17 cellular contexts compared by ENCODE assay signal in the genomic region with DNA sequence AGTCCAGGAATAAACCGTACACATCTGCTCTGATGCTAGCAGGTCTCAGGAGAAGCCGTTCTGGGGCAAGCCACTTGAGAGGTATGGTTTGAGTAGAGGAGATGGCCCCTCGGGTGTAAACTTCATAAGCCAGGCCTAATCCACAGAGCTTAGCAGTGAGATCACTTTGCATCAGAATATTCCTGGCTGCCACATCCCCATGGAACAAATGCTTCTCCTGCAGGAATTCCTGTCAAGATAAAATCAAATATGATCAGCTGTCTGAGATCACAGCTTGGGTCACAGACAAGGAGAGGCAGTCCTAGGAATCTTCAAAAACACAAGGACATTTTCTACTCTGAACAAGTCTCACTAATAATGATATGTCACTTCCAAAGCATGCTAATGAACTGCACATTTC. TPM values are rescaled to one million over a fixed set of nuclear protein-coding genes. Genes with fewer than 3 reads are reported as not detected.
DNase-seq lines count a peak whose midpoint lies in the region; ATAC-seq, FAIRE-seq and TF ChIP-seq lines count a peak whose summit lies in the region.
"Had no signal": no experiment of that assay in that cellular context is flagged by ENCODE, and none has a peak within 500 bp of the region (broad histone marks: within the 10 kb centered on the region; RNA-seq: fewer than 3 reads in every experiment).

No MANE protein-coding gene starts in this region.

- FAIRE-seq in endothelial cell of umbilical vein (lab: Jason Lieb, UNC), result peak; percentile 21
- FAIRE-seq: GM12878, GM18507 had no signal

- H4K20me1 ChIP-seq in endothelial cell of umbilical vein (replicated peaks; ENCODE audit: control insufficient read depth, extremely low read depth, insufficient read depth, low read length), result no peaks in the 10 kb centered on the region
- H4K20me1 ChIP-seq: BLaER1 treated with 17β-estradiol and CSF1 and Interleukin-3, amounts not matched to agents 10 nM and 100 nM had no signal

- TF ChIP-seq POLR2A in endothelial cell of umbilical vein (IDR thresholded peaks at IDR 0.05; ENCODE audit: low read depth, low read length) (no peak), prostate gland (IDR thresholded peaks at IDR 0.05) (no peak)

- H3K9ac ChIP-seq in endothelial cell of umbilical vein (replicated peaks; ENCODE audit: extremely low read depth, insufficient read depth, low read length), result no peak overlapping the region
- H3K9ac ChIP-seq: BLaER1 treated with 17β-estradiol and CSF1 and Interleukin-3, amounts not matched to agents 10 nM and 100 nM had no signal

- no TSS peak for BruUV-seq in endothelial cell of umbilical vein (replicated peaks; lab: Mats Ljungman, UMichigan)

- H3K4me1 ChIP-seq in endothelial cell of umbilical vein (ENCODE audit: control insufficient read depth, extremely low read depth, insufficient read depth, low read length) (peaks cover 5% of the 10 kb centered on the region), prostate gland (replicated peaks) (no peaks in the 10 kb centered on the region), left ventricle myocardium inferior (no peaks in the 10 kb centered on the region)
- H3K4me1 ChIP-seq: BLaER1 treated with 17β-estradiol and CSF1 and Interleukin-3, amounts not matched to agents 10 nM and 100 nM had no signal

- intact Hi-C loops in endothelial cell of umbilical vein (cut with micrococcal nuclease), result loop anchor here (2.0 kb wide), 1 partner anchor 16 kb away; no protein-coding TSS in a partner anchor
- intact Hi-C loops in prostate gland (cut with DNase I), result no loop called here
- intact Hi-C loops in left ventricle myocardium inferior (cut with micrococcal nuclease), result no loop called here

- CTCF ChIA-PET in endothelial cell of umbilical vein (lab: Charles Lee), result interaction anchor here (1.0 kb wide), 1 partner anchor 17 kb away, joined by 5 read pairs; no protein-coding TSS in a partner anchor

- no peaks in the 10 kb centered on the region for H3K9me1 ChIP-seq in endothelial cell of umbilical vein (replicated peaks; ENCODE audit: control insufficient read depth, extremely low read depth, insufficient read depth, low read length)

- H3K4me2 ChIP-seq in endothelial cell of umbilical vein (ENCODE audit: insufficient read depth, low read length), result no peak overlapping the region
- H3K4me2 ChIP-seq: BLaER1 treated with 17β-estradiol and CSF1 and Interleukin-3, amounts not matched to agents 10 nM and 100 nM had no signal

- no peaks in the 10 kb centered on the region for H3K27me3 ChIP-seq in endothelial cell of umbilical vein (ENCODE audit: control insufficient read depth in 2 of 2, insufficient read depth in 2 of 2, low read length in 2 of 2)
- no peaks in the 10 kb centered on the region for H3K27me3 ChIP-seq in prostate gland (replicated peaks; ENCODE audit: insufficient read depth)
- peaks cover 25% of the 10 kb centered on the region for H3K27me3 ChIP-seq in left ventricle myocardium inferior (ENCODE audit: low read depth)
- H3K27me3 ChIP-seq: BLaER1 treated with 17β-estradiol and CSF1 and Interleukin-3, amounts not matched to agents 10 nM and 100 nM had no signal

- H3K4me3 ChIP-seq in endothelial cell of umbilical vein (replicated peaks in 1 of 3; ENCODE audit: insufficient read depth in 1 of 3, low read depth in 1 of 3, low read length in 3 of 3) (no peak overlapping the region), prostate gland (no peak overlapping the region), left ventricle myocardium inferior (no peak overlapping the region)
- H3K4me3 ChIP-seq: BLaER1 treated with 17β-estradiol and CSF1 and Interleukin-3, amounts not matched to agents 10 nM and 100 nM; GM12878 had no signal

- no peak for TF ChIP-seq CTCF in endothelial cell of umbilical vein (IDR thresholded peaks at IDR 0.05; ENCODE audit: extremely low read depth in 1 of 2, insufficient read depth in 1 of 2, low read depth in 1 of 2, low read length in 2 of 2)
- TF ChIP-seq CTCF in prostate gland (IDR thresholded peaks at IDR 0.05), result no peak
- TF ChIP-seq CTCF in left ventricle myocardium inferior (IDR thresholded peaks at IDR 0.05; ENCODE audit: borderline replicate concordance), result no peak

- no peaks in the 10 kb centered on the region for H3K9me3 ChIP-seq in endothelial cell of umbilical vein (replicated peaks; ENCODE audit: control insufficient read depth, insufficient read depth, low read length)
- no peaks in the 10 kb centered on the region for H3K9me3 ChIP-seq in prostate gland
- H3K9me3 ChIP-seq in left ventricle myocardium inferior (replicated peaks), result no peaks in the 10 kb centered on the region
- H3K9me3 ChIP-seq: BLaER1 treated with 17β-estradiol and CSF1 and Interleukin-3, amounts not matched to agents 10 nM and 100 nM had no signal

- no peaks in the 10 kb centered on the region for H3K79me2 ChIP-seq in endothelial cell of umbilical vein (ENCODE audit: control insufficient read depth, insufficient read depth, low read length)

- dilution Hi-C loops in endothelial cell of umbilical vein (cut with MboI; ENCODE audit: extremely low pct_ligation_motif_present, low sequenced_read_pairs), result no loop called here

- DNase-seq in NCI-H82 (lab: John Stamatoyannopoulos, UW) (peak; percentile 72), NCI-H82 treated with DMSO at 0.1 percent for 48 hours (lab: John Stamatoyannopoulos, UW; ENCODE audit: unreplicated experiment) (no peak), endothelial cell of umbilical vein (ENCODE audit: low read depth, low spot score) (no peak), prostate gland (ENCODE audit: low spot score) (no peak), left ventricle myocardium inferior (no peak), NCI-H2227 (lab: John Stamatoyannopoulos, UW; ENCODE audit: unreplicated experiment) (no peak)
- DNase-seq: 8988T; CD4-positive, CD25-positive, alpha-beta regulatory T cell; DMS 273 treated with DMSO at 0.1 percent for 48 hours; GOT3; H9 had no signal

- 71% methylated on average over 3 of the region's 3 CpGs for WGBS in prostate gland

- POLR2A ChIA-PET in endothelial cell of umbilical vein (lab: Charles Lee), result no interaction called here

- peaks cover 5 to 25% of the 10 kb centered on the region in 2 experiments for H3K36me3 ChIP-seq in endothelial cell of umbilical vein (ENCODE audit: control insufficient read depth in 2 of 2, extremely low read depth in 1 of 2, insufficient read depth in 2 of 2, low read length in 2 of 2)
- no peaks in the 10 kb centered on the region for H3K36me3 ChIP-seq in prostate gland
- no peaks in the 10 kb centered on the region for H3K36me3 ChIP-seq in left ventricle myocardium inferior
- H3K36me3 ChIP-seq: BLaER1 treated with 17β-estradiol and CSF1 and Interleukin-3, amounts not matched to agents 10 nM and 100 nM had no signal

- no peak overlapping the region for H2AFZ ChIP-seq in endothelial cell of umbilical vein (ENCODE audit: low read depth, low read length)

- ATAC-seq in GM18868 (IDR thresholded peaks at IDR 0.05; ENCODE audit: unreplicated experiment), result no peak
- ATAC-seq: GM12878 had no signal

- H3K27ac ChIP-seq in endothelial cell of umbilical vein (ENCODE audit: insufficient read depth, low read depth, low read length) (no peak overlapping the region), prostate gland (peak overlapping the region; percentile 45 to 75), left ventricle myocardium inferior (replicated peaks) (no peak overlapping the region)
- H3K27ac ChIP-seq: BLaER1 treated with 17β-estradiol and CSF1 and Interleukin-3, amounts not matched to agents 10 nM and 100 nM had no signal

TF ChIP-seq in endothelial cell of umbilical vein, 7 proteins besides CTCF, POLR2A, EP300 and RAD21:
- no peak for TF ChIP-seq FOS (IDR thresholded peaks at IDR 0.05; ENCODE audit: borderline replicate concordance, insufficient read depth, low read length)
- no peak for TF ChIP-seq EZH2 (IDR thresholded peaks at IDR 0.05; ENCODE audit: borderline replicate concordance, low read depth, low read length, severe bottlenecking)
- peak; percentile 60 for TF ChIP-seq GATA2 (IDR thresholded peaks at IDR 0.05; ENCODE audit: insufficient read depth, insufficient read length, low read depth, low read length)
- no peak for TF ChIP-seq MYC (IDR thresholded peaks at IDR 0.05; ENCODE audit: low read depth, low read length)
- TF ChIP-seq, protein P1, sequence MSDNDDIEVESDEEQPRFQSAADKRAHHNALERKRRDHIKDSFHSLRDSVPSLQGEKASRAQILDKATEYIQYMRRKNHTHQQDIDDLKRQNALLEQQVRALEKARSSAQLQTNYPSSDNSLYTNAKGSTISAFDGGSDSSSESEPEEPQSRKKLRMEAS (IDR thresholded peaks at IDR 0.05; ENCODE audit: insufficient read depth, insufficient read length), result no peak
- no peak for TF ChIP-seq POLR2AphosphoS5 (IDR thresholded peaks at IDR 0.05; ENCODE audit: insufficient read depth, low read depth, low read length)

RNA-seq across cellular contexts. Expression of gene MAGOHB, which starts 11.2 kb away (rescaled TPM):
- total RNA-seq in endothelial cell of umbilical vein, result 45.4 and 48.3 TPM in 2 replicates
- 6.2 and 8.9 TPM in 2 replicates for polyA plus RNA-seq in endothelial cell of umbilical vein
- polyA plus RNA-seq in endothelial cell of umbilical vein (2011; cell fraction: cytosol; rRNA removed), result 15.5 and 20.1 TPM in 2 replicates
- polyA plus RNA-seq in endothelial cell of umbilical vein (2011; cell fraction: nucleus; rRNA removed), result 12.0 and 22.9 TPM in 2 replicates
- polyA plus RNA-seq in endothelial cell of umbilical vein (2012), result 26.8 and 45.8 TPM in 2 replicates
- polyA minus RNA-seq in endothelial cell of umbilical vein, result 7.6 and 7.8 TPM in 2 replicates
- polyA minus RNA-seq in endothelial cell of umbilical vein (2011; cell fraction: cytosol; rRNA and poly(A)+ RNA removed), result 14.5 TPM
- 20.4 and 38.1 TPM in 2 replicates for polyA minus RNA-seq in endothelial cell of umbilical vein (2011; cell fraction: nucleus; rRNA and poly(A)+ RNA removed)
- total RNA-seq in prostate gland, result 10 to 100 TPM; 24.2 to 24.8 TPM
- total RNA-seq in left ventricle myocardium inferior, result 13.9 TPM

RNA-seq across cellular contexts. Expression of gene STYK1, which starts 49.2 kb away (rescaled TPM):
- total RNA-seq in endothelial cell of umbilical vein (14.6 and 15.2 TPM in 2 replicates), prostate gland (10 to 100 TPM in 1 of 2 donors, 1 to 10 TPM in 1; 9.5 to 39.7 TPM), left ventricle myocardium inferior (not detected)
- 6.0 and 7.7 TPM in 2 replicates for polyA plus RNA-seq in endothelial cell of umbilical vein
- polyA plus RNA-seq in endothelial cell of umbilical vein (2011; cell fraction: cytosol; rRNA removed), result 8.9 and 10.0 TPM in 2 replicates
- 24.1 and 25.8 TPM in 2 replicates for polyA plus RNA-seq in endothelial cell of umbilical vein (2011; cell fraction: nucleus; rRNA removed)
- 13.7 and 18.0 TPM in 2 replicates for polyA plus RNA-seq in endothelial cell of umbilical vein (2012)
- polyA minus RNA-seq in endothelial cell of umbilical vein, result 31.6 and 37.7 TPM in 2 replicates
- polyA minus RNA-seq in endothelial cell of umbilical vein (2011; cell fraction: cytosol; rRNA and poly(A)+ RNA removed), result 3.6 TPM
- polyA minus RNA-seq in endothelial cell of umbilical vein (2011; cell fraction: nucleus; rRNA and poly(A)+ RNA removed), result 12.6 and 24.4 TPM in 2 replicates
- total RNA-seq: CD4-positive, CD25-positive, alpha-beta regulatory T cell; G401 had no signal
- polyA plus RNA-seq: CD4-positive, CD25-positive, alpha-beta regulatory T cell; IgD-negative memory B cell had no signal

Comparison
In these comparisons a context has a peak if more than half of its experiments do, and no peak if none do; other contexts are left out.
1. H3K27ac ChIP-seq: peak in prostate gland (2 of 2); none in endothelial cell of umbilical vein (single experiment) and left ventricle myocardium inferior (single experiment).
2. RNA of gene STYK1, which starts 49.2 kb away (total RNA-seq): 9.5 to 39.7 TPM in prostate gland and 14.6 to 15.2 TPM in endothelial cell of umbilical vein; not detected in left ventricle myocardium inferior (single experiment); every median in the first group is over 10 times any median in the second.